8 cellular contexts compared by ENCODE assay signal in the genomic region with DNA sequence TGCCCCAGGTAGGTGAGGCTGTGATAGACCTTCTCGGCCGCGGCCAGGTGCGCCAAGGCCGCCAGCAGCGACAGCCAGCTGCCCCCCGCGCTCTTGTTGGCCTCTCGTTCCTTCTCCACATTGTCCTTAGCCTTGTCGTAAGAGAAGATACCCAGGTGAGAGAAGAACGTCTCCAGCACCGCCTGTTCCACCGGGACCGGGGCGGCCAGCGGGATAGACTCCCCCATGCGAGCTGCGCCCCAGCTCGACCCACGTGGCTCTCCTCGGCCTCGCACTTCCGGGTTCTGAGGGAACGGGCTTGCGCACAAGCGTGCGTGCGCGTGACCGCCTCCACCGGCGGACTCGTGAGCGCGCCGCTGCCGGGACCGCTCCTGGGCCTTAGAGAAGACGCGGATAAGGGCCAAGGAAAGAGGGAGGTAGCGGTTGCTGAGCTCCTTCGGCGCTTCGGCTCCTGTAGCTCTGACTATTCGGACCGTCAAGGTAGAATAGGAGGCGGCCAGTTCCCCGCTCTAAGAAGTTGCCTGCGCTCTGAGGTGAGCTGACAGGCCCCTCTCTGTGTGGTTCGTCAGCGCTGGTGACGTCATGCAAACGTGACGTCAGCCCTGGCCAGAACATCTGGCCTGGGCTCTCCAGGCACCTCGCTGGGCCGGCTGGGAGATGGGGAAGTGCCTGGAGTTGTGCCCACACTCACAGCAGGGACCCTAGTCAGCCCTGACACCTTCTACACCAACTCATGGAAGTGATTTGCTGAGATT. TPM values are rescaled to one million over a fixed set of nuclear protein-coding genes. Genes with fewer than 3 reads are reported as not detected.
DNase-seq lines count a peak whose midpoint lies in the region; ATAC-seq and TF ChIP-seq lines count a peak whose summit lies in the region.

TSS of gene KICS2 (minus strand) at position 286 of the 755 bp plus-strand sequence. CDS start at position 227, 59 bp downstream.

- peaks cover 34% of the 10 kb centered on the region for H3K4me1 Mint-ChIP-seq in activated naive CD8-positive, alpha-beta T cell (ENCODE audit: low read depth)
- H3K4me1 Mint-ChIP-seq in osteocyte (ENCODE audit: unreplicated experiment), result peaks cover 10% of the 10 kb centered on the region

- no peaks in the 10 kb centered on the region for H3K36me3 ChIP-seq in thymus (ENCODE audit: control insufficient read depth, insufficient read depth)

- TF ChIP-seq CTCF in osteocyte (IDR thresholded peaks at IDR 0.05), result no peak

- peaks cover 2% of the 10 kb centered on the region for H3K27me3 Mint-ChIP-seq in activated naive CD8-positive, alpha-beta T cell
- H3K27me3 Mint-ChIP-seq in osteocyte (ENCODE audit: unreplicated experiment), result peaks cover 4% of the 10 kb centered on the region

- H3K36me3 Mint-ChIP-seq in activated naive CD8-positive, alpha-beta T cell, result no peaks in the 10 kb centered on the region
- no peaks in the 10 kb centered on the region for H3K36me3 Mint-ChIP-seq in osteocyte (ENCODE audit: unreplicated experiment)

- H3K9me3 Mint-ChIP-seq in activated naive CD8-positive, alpha-beta T cell (ENCODE audit: low read depth), result no peaks in the 10 kb centered on the region
- no peaks in the 10 kb centered on the region for H3K9me3 Mint-ChIP-seq in osteocyte (ENCODE audit: unreplicated experiment)

- under 1% methylated on average over 56 of the region's 56 CpGs for WGBS in thymus

- peak; percentile 80 for TF ChIP-seq POLR2A in GM10847 (IDR thresholded peaks at IDR 0.05; ENCODE audit: extremely low read depth, insufficient read length)

- no peaks in the 10 kb centered on the region for H3K9me3 ChIP-seq in thymus (ENCODE audit: control insufficient read depth)

- H3K4me1 ChIP-seq in thymus (ENCODE audit: control insufficient read depth, insufficient read depth, low read length), result no peaks in the 10 kb centered on the region

- DNase-seq in NCI-H1092 treated with DMSO at 0.1 percent for 48 hours (lab: John Stamatoyannopoulos, UW), result peak; percentile 82
- peak; percentile 84 to 96 (median 93) for DNase-seq in head of caudate nucleus
- peak; percentile 96 for DNase-seq in osteocyte (ENCODE audit: extremely low spot score, unreplicated experiment)

- no peaks in the 10 kb centered on the region for H3K27me3 ChIP-seq in thymus (ENCODE audit: control insufficient read depth, insufficient read depth)

- H3K4me3 Mint-ChIP-seq in activated naive CD8-positive, alpha-beta T cell, result peak within 1 kb of the TSS; percentile 98
- H3K4me3 Mint-ChIP-seq in osteocyte (ENCODE audit: unreplicated experiment), result peak within 1 kb of the TSS; percentile 96

- peak; percentile 95 for ATAC-seq in HG02623 (IDR thresholded peaks at IDR 0.05; ENCODE audit: unreplicated experiment)
- ATAC-seq in SK-N-SH treated with all-trans-retinoic acid at 6 μM for 48 hours, result peak; percentile 95

- intact Hi-C loops in head of caudate nucleus (cut with DNase I), result no loop called here

- H3K27ac Mint-ChIP-seq in activated naive CD8-positive, alpha-beta T cell, result peak within 1 kb of the TSS; percentile 99
- peak within 1 kb of the TSS; percentile 92 for H3K27ac Mint-ChIP-seq in osteocyte (ENCODE audit: unreplicated experiment)

- peak within 1 kb of the TSS; percentile 81 for H3K27ac ChIP-seq in thymus (ENCODE audit: low read depth)

- H3K4me3 ChIP-seq in thymus (ENCODE audit: low read length), result peak within 1 kb of the TSS; percentile 68

TF ChIP-seq in SK-N-SH treated with all-trans-retinoic acid at 6 μM for 48 hours, 23 proteins besides CTCF, POLR2A, EP300 and RAD21 (continues in another document):
- TF ChIP-seq RARB (CRISPR knock-in tag; IDR thresholded peaks at IDR 0.05), result no peak
- no peak for TF ChIP-seq ISL1 (CRISPR knock-in tag; IDR thresholded peaks at IDR 0.05)
- peak; percentile 92 for TF ChIP-seq ZNF565 (CRISPR knock-in tag; conservative IDR thresholded peaks at IDR 0.05; ENCODE audit: low read depth)
- TF ChIP-seq ZFP30 (CRISPR knock-in tag; IDR thresholded peaks at IDR 0.05), result no peak
- 0 out of 2 replicates have a peak, but pooled peaks have one; percentile 56 for TF ChIP-seq SNAI2 (CRISPR knock-in tag; IDR thresholded peaks at IDR 0.05)
- TF ChIP-seq, protein P1, sequence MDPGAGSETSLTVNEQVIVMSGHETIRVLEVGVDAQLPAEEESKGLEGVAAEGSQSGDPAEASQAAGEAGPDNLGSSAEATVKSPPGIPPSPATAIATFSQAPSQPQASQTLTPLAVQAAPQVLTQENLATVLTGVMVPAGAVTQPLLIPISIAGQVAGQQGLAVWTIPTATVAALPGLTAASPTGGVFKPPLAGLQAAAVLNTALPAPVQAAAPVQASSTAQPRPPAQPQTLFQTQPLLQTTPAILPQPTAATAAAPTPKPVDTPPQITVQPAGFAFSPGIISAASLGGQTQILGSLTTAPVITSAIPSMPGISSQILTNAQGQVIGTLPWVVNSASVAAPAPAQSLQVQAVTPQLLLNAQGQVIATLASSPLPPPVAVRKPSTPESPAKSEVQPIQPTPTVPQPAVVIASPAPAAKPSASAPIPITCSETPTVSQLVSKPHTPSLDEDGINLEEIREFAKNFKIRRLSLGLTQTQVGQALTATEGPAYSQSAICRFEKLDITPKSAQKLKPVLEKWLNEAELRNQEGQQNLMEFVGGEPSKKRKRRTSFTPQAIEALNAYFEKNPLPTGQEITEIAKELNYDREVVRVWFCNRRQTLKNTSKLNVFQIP (CRISPR knock-in tag; IDR thresholded peaks at IDR 0.05; ENCODE audit: borderline replicate concordance, low read depth), result no peak
- peak; percentile 80 for TF ChIP-seq CSDC2 (CRISPR knock-in tag; IDR thresholded peaks at IDR 0.05)
- TF ChIP-seq ESRRG (CRISPR knock-in tag; IDR thresholded peaks at IDR 0.05), result no peak
- no peak for TF ChIP-seq OSR1 (CRISPR knock-in tag; IDR thresholded peaks at IDR 0.05)
- TF ChIP-seq ZNF8 (CRISPR knock-in tag; IDR thresholded peaks at IDR 0.05), result no peak
- TF ChIP-seq ZNF70 (CRISPR knock-in tag; IDR thresholded peaks at IDR 0.05), result no peak
- TF ChIP-seq PPARA (CRISPR knock-in tag; IDR thresholded peaks at IDR 0.05; ENCODE audit: borderline replicate concordance), result peak; percentile 21; the same call in 1 of the 2 replicates
- no peak for TF ChIP-seq PATZ1 (CRISPR knock-in tag; IDR thresholded peaks at IDR 0.05; ENCODE audit: borderline replicate concordance)
- no peak for TF ChIP-seq TOX (CRISPR knock-in tag; IDR thresholded peaks at IDR 0.05; ENCODE audit: borderline replicate concordance)
- TF ChIP-seq, protein P2, sequence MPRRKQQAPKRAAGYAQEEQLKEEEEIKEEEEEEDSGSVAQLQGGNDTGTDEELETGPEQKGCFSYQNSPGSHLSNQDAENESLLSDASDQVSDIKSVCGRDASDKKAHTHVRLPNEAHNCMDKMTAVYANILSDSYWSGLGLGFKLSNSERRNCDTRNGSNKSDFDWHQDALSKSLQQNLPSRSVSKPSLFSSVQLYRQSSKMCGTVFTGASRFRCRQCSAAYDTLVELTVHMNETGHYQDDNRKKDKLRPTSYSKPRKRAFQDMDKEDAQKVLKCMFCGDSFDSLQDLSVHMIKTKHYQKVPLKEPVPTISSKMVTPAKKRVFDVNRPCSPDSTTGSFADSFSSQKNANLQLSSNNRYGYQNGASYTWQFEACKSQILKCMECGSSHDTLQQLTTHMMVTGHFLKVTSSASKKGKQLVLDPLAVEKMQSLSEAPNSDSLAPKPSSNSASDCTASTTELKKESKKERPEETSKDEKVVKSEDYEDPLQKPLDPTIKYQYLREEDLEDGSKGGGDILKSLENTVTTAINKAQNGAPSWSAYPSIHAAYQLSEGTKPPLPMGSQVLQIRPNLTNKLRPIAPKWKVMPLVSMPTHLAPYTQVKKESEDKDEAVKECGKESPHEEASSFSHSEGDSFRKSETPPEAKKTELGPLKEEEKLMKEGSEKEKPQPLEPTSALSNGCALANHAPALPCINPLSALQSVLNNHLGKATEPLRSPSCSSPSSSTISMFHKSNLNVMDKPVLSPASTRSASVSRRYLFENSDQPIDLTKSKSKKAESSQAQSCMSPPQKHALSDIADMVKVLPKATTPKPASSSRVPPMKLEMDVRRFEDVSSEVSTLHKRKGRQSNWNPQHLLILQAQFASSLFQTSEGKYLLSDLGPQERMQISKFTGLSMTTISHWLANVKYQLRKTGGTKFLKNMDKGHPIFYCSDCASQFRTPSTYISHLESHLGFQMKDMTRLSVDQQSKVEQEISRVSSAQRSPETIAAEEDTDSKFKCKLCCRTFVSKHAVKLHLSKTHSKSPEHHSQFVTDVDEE (CRISPR knock-in tag; IDR thresholded peaks at IDR 0.05), result peak; percentile 66; the same call in 1 of the 2 replicates
- TF ChIP-seq ARNTL (CRISPR knock-in tag; IDR thresholded peaks at IDR 0.05; ENCODE audit: borderline replicate concordance, low read depth), result no peak
- TF ChIP-seq ZC3H10 (CRISPR knock-in tag; IDR thresholded peaks at IDR 0.05), result no peak
- TF ChIP-seq BACH2 (CRISPR knock-in tag; IDR thresholded peaks at IDR 0.05; ENCODE audit: borderline replicate concordance), result no peak
- TF ChIP-seq GLIS3 (CRISPR knock-in tag; IDR thresholded peaks at IDR 0.05), result 0 out of 2 replicates have a peak, but pooled peaks have one; percentile 4
- peak; percentile 91 for TF ChIP-seq ZFP3 (CRISPR knock-in tag; IDR thresholded peaks at IDR 0.05)
- peak; percentile 65; the same call in 1 of the 2 replicates for TF ChIP-seq TCF4 (CRISPR knock-in tag; IDR thresholded peaks at IDR 0.05; ENCODE audit: borderline replicate concordance)

RNA-seq across cellular contexts. Expression of gene KICS2, which starts in this region (rescaled TPM):
- total RNA-seq in osteocyte, result 3.6 and 4.0 TPM in 2 replicates
- polyA plus RNA-seq in thymus, result 9.9 TPM

Comparison
In these comparisons a context has a peak if more than half of its experiments do, and no peak if none do; other contexts are left out.
1. Peak in every context shown above with its lines: DNase-seq, ATAC-seq, H3K4me3 ChIP-seq and H3K27ac ChIP-seq.